ENCODE assay signal across 15 cellular contexts in the genomic region with DNA sequence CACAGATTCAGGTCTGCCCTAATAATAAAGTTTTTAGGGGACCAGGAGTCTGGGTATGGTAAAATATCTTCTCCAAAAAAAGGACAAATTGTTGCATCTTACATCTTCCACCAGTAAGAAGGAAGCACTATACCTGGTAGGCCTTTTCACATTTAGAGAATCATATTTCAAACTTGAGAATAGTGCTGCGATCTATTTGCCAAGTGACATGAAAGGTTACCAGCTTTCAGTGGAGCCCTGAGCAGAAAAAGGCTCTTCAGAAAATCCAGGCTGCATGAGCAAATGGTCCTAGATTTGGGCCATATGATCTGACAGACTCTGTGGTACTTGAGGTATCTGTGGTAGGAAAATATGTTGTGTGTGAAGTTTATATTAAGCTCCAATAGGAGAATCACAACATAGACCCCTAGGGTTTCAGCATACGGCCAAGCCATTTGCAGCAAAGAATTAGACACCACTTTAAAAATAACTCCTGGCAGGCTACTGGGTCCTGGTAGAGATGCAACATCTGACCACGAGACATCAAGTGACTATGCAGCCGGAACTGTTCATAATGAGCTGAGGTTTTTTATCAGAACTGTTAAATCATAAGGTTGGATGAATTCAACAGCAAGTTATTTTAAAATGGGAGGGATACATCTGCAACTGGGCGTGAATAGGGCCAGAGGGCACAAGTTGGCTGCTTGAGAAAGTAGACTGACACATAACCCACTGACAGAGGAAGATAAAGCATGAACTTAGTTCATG. TPM values are rescaled to one million over a fixed set of nuclear protein-coding genes. Genes with fewer than 3 reads are reported as not detected.
DNase-seq lines count a peak whose midpoint lies in the region; TF ChIP-seq lines count a peak whose summit lies in the region.
"Had no signal": no experiment of that assay in that cellular context is flagged by ENCODE, and none has a peak within 500 bp of the region (broad histone marks: within the 10 kb centered on the region; RNA-seq: fewer than 3 reads in every experiment).

No MANE protein-coding gene starts in this region.

- TF ChIP-seq CTCF in SK-N-SH (IDR thresholded peaks at IDR 0.05) = no peak

- peak overlapping the region; percentile 89 to 90 for H3K27ac ChIP-seq in SK-N-SH (ENCODE audit: low read depth in 2 of 2, low read length in 1 of 2)
- H3K27ac ChIP-seq: epithelial cell of prostate, neutrophil had no signal

- H3K9ac ChIP-seq in SK-N-SH = peak overlapping the region; percentile 32; the same call in 1 of the 2 replicates

- no peak overlapping the region; the same call in 1 of the 2 replicates for H2AFZ ChIP-seq in SK-N-SH (ENCODE audit: low read depth)

- no peak for TF ChIP-seq RAD21 in SK-N-SH (IDR thresholded peaks at IDR 0.05; ENCODE audit: low read length)

- no peaks in the 10 kb centered on the region for H3K36me3 ChIP-seq in SK-N-SH (replicated peaks in 1 of 2; ENCODE audit: control insufficient read depth in 1 of 2, insufficient read depth in 2 of 2, low read length in 1 of 2)
- H3K36me3 ChIP-seq: neutrophil had no signal

- H3K9me3 ChIP-seq in SK-N-SH = no peaks in the 10 kb centered on the region
- H3K9me3 ChIP-seq: neutrophil had no signal

- CTCF ChIA-PET in SK-N-SH (lab: Yijun Ruan, JAX) = interaction anchor here (0.6 to 1.2 kb wide), 2 partner anchors 51 to 416 kb away, joined by 3 read pairs; no protein-coding TSS in a partner anchor

- DNase-seq in H4 (ENCODE audit: low spot score) (peak; percentile 37), SK-N-SH (no peak), glomerular visceral epithelial cell (ENCODE audit: extremely low spot score) (peak; percentile 86), stromal cell of bone marrow (ENCODE audit: low read depth) (peak; percentile 92), NCI-H2196 treated with DMSO at 0.1 percent for 48 hours (lab: John Stamatoyannopoulos, UW; ENCODE audit: unreplicated experiment) (no peak), NCI-H128 (lab: John Stamatoyannopoulos, UW; ENCODE audit: unreplicated experiment) (no peak), anterior cingulate cortex (lab: John Stamatoyannopoulos, UW) (no peak)
- DNase-seq: activated naive CD8-positive, alpha-beta T cell treated with anti-CD3 and anti-CD28 coated beads, Interleukin-2, amount 10 ng/mL, durations not matched to agents 7 days and 5 days; DND-41; NCI-H1436 treated with DMSO at 0.1 percent for 48 hours; stimulated activated CD4-positive, alpha-beta T cell treated with anti-CD3 and anti-CD28 coated beads, Interleukin-2, amount 100 ng/mL, for 24 hours; stimulated activated naive CD4-positive, alpha-beta T cell; T-helper 9 cell had no signal

- H3F3A ChIP-seq in SK-N-SH (replicated peaks; ENCODE audit: insufficient read depth) = peaks cover 28% of the 10 kb centered on the region

- H3K4me2 ChIP-seq in SK-N-SH = peak overlapping the region; percentile 22; the same call in 1 of the 2 replicates

- H3K79me2 ChIP-seq in SK-N-SH (ENCODE audit: insufficient read depth) = no peaks in the 10 kb centered on the region

- H3K27me3 ChIP-seq in SK-N-SH (ENCODE audit: insufficient read depth) = no peaks in the 10 kb centered on the region

- no peak overlapping the region for H3K4me3 ChIP-seq in SK-N-SH (ENCODE audit: low read depth in 2 of 2, low read length in 1 of 2)

- POLR2A ChIA-PET in SK-N-SH (lab: Yijun Ruan, JAX) = interaction anchor here (0.7 kb wide), 1 partner anchor 18 kb away, joined by 3 read pairs; no protein-coding TSS in a partner anchor

- H3K9me2 ChIP-seq in SK-N-SH = no peaks in the 10 kb centered on the region

- WGBS in SK-N-SH (ENCODE audit: low lambda C conversion rate) = 32% methylated on average over 5 of the region's 5 CpGs

- peaks cover 25 to 28% of the 10 kb centered on the region in 2 experiments for H3K4me1 ChIP-seq in SK-N-SH (ENCODE audit: control insufficient read depth in 1 of 2, insufficient read depth in 2 of 2, low read depth in 1 of 2, low read length in 1 of 2)

- H4K20me1 ChIP-seq in SK-N-SH (ENCODE audit: insufficient read depth) = no peaks in the 10 kb centered on the region

- peak in 1 of 2 experiments; percentile 87; a peak in 3 of 4 replicates for TF ChIP-seq EP300 in SK-N-SH (IDR thresholded peaks at IDR 0.05; ENCODE audit: borderline replicate concordance in 1 of 2, low read depth in 1 of 2, low read length in 1 of 2)

TF ChIP-seq in SK-N-SH, 30 proteins besides CTCF, POLR2A, EP300 and RAD21 (continues in another document):
- TF ChIP-seq RFX5 (IDR thresholded peaks at IDR 0.05; ENCODE audit: low read length) (no peak), MXI1 (IDR thresholded peaks at IDR 0.05; ENCODE audit: low read depth, low read length) (no peak), SIN3A (IDR thresholded peaks at IDR 0.05; ENCODE audit: borderline replicate concordance, low read depth, low read length) (no peak), TCF12 (IDR thresholded peaks at IDR 0.05) (peak; percentile 90), FOXM1 (IDR thresholded peaks at IDR 0.05; ENCODE audit: low read depth) (no peak), JUND (IDR thresholded peaks at IDR 0.05) (peak; percentile 72), ZBTB33 (IDR thresholded peaks at IDR 0.05; ENCODE audit: borderline replicate concordance, low read depth) (no peak), MEF2A (IDR thresholded peaks at IDR 0.05; ENCODE audit: borderline replicate concordance, low read depth) (peak; percentile 88), IRF3 (IDR thresholded peaks at IDR 0.05; ENCODE audit: low read depth, low read length) (no peak), SMC3 (IDR thresholded peaks at IDR 0.05; ENCODE audit: low read depth, low read length) (no peak), FOXJ3 (CRISPR knock-in tag; IDR thresholded peaks at IDR 0.05) (no peak), USF2 (IDR thresholded peaks at IDR 0.05; ENCODE audit: borderline replicate concordance, low read depth, low read length) (no peak), RXRA (IDR thresholded peaks at IDR 0.05; ENCODE audit: borderline replicate concordance, low read depth) (no peak), YY1 (IDR thresholded peaks at IDR 0.05; ENCODE audit: low read depth) (no peak), FOSL2 (IDR thresholded peaks at IDR 0.05; ENCODE audit: borderline replicate concordance, low read depth) (peak; percentile 81; the same call in 1 of the 2 replicates), NFIC (IDR thresholded peaks at IDR 0.05; ENCODE audit: borderline replicate concordance) (peak; percentile 70), TEAD4 (IDR thresholded peaks at IDR 0.05; ENCODE audit: borderline replicate concordance, insufficient read depth) (peak; percentile 88; the same call in 1 of the 2 replicates), GATA2 (CRISPR knock-in tag; IDR thresholded peaks at IDR 0.05) (no peak), POLR2AphosphoS5 (IDR thresholded peaks at IDR 0.05; ENCODE audit: low read depth, low read length) (peak; percentile 66; the same call in 1 of the 2 replicates)
- TF ChIP-seq, protein P1, sequence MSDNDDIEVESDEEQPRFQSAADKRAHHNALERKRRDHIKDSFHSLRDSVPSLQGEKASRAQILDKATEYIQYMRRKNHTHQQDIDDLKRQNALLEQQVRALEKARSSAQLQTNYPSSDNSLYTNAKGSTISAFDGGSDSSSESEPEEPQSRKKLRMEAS (IDR thresholded peaks at IDR 0.05; ENCODE audit: low read depth) = no peak
- TF ChIP-seq, protein P2, sequence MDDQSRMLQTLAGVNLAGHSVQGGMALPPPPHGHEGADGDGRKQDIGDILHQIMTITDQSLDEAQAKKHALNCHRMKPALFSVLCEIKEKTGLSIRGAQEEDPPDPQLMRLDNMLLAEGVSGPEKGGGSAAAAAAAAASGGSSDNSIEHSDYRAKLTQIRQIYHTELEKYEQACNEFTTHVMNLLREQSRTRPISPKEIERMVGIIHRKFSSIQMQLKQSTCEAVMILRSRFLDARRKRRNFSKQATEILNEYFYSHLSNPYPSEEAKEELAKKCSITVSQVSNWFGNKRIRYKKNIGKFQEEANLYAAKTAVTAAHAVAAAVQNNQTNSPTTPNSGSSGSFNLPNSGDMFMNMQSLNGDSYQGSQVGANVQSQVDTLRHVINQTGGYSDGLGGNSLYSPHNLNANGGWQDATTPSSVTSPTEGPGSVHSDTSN (IDR thresholded peaks at IDR 0.05) = peak; percentile 59

RNA-seq across cellular contexts. Expression of gene CCDC190, which starts 38.6 kb away (rescaled TPM):
- total RNA-seq in H4 (2014; rRNA removed; shearing (Covaris generic)) = not detected in 2 replicates
- polyA plus RNA-seq in SK-N-SH (2012; rRNA removed) = 0.13 and 0.21 TPM in 2 replicates
- polyA plus RNA-seq in SK-N-SH (2012; cell fraction: cytosol; rRNA removed) = 0.14 and 0.18 TPM in 2 replicates
- polyA plus RNA-seq in SK-N-SH (2012; cell fraction: nucleus; rRNA removed) = 0.12 and 0.39 TPM in 2 replicates
- total RNA-seq: activated naive CD8-positive, alpha-beta T cell treated with anti-CD3 and anti-CD28 coated beads, Interleukin-2, amount 10 ng/mL, durations not matched to agents 7 days and 5 days had no signal

Comparison
In these comparisons a context has a peak if more than half of its experiments do, and no peak if none do; other contexts are left out.
1. DNase-seq: peak in H4 (single experiment), glomerular visceral epithelial cell (single experiment) and stromal cell of bone marrow (single experiment); none in SK-N-SH (single experiment), NCI-H2196 treated with DMSO at 0.1 percent for 48 hours (single experiment), NCI-H128 (single experiment) and anterior cingulate cortex (0 of 58).